16 cellular contexts compared by ENCODE assay signal in genomic region chr12:69204191-69204590, GRCh38. TPM values are rescaled to one million over a fixed set of nuclear protein-coding genes. Genes with fewer than 3 reads are reported as not detected.
A peak's percentile ranks its signal among the peaks of the same experiment; 100 is the strongest.
DNase-seq lines count a peak whose midpoint lies in the region; TF ChIP-seq lines count a peak whose summit lies in the region.
"Had no signal": no experiment of that assay in that cellular context is flagged by ENCODE, and none has a peak within 500 bp of the region (broad histone marks: within the 10 kb centered on the region; RNA-seq: fewer than 3 reads in every experiment).

No MANE protein-coding gene starts in this region.

- DNase-seq in PC-9 (peak; percentile 5 to 80), epithelial cell of esophagus (ENCODE audit: low read depth) (peak; percentile 48), trophoblast cell (peak; percentile 4 to 53), activated gamma-delta T cell (lab: John Stamatoyannopoulos, UW) (no peak), NCI-H748 treated with DMSO at 0.1 percent for 48 hours (lab: John Stamatoyannopoulos, UW) (no peak), T-helper 1 cell (no peak)
- DNase-seq: Caco-2; CD4-positive, CD25-positive, alpha-beta regulatory T cell; CD8-positive, alpha-beta T cell; DMS153; DND-41; GM23248; H7; HCEC 1CT had no signal

- H3K9me3 ChIP-seq in PC-9 (ENCODE audit: insufficient read depth, low read depth): no peaks in the 10 kb centered on the region
- peaks cover under 1% of the 10 kb centered on the region for H3K9me3 ChIP-seq in trophoblast cell (ENCODE audit: insufficient read depth, low read depth, low read length)

- H2BK5ac ChIP-seq in trophoblast cell (ENCODE audit: low read depth, low read length, poor library complexity): no peak overlapping the region

- no peak overlapping the region for H2AFZ ChIP-seq in PC-9
- no peak overlapping the region for H2AFZ ChIP-seq in trophoblast cell (ENCODE audit: insufficient read depth, low read length, poor library complexity)
- H2AFZ ChIP-seq: GM23248 had no signal

- no peak overlapping the region for H3K23ac ChIP-seq in trophoblast cell (ENCODE audit: low read length)

- no peak overlapping the region for H2BK120ac ChIP-seq in trophoblast cell (ENCODE audit: insufficient read depth, low read length, poor library complexity)

- H3K79me2 ChIP-seq in PC-9 (ENCODE audit: low read depth) (no peaks in the 10 kb centered on the region), trophoblast cell (ENCODE audit: control insufficient read depth, insufficient read depth, low read length, poor library complexity) (no peaks in the 10 kb centered on the region)

- H4K12ac ChIP-seq in trophoblast cell (ENCODE audit: low read depth, low read length): no peak overlapping the region

- peak overlapping the region; percentile 33; the same call in 1 of the 2 replicates for H3K27ac ChIP-seq in PC-9
- H3K27ac ChIP-seq in trophoblast cell (ENCODE audit: low read depth, low read length): no peak overlapping the region
- H3K27ac ChIP-seq: BLaER1, C4-2B, GM23248 had no signal

- H3K4me3 ChIP-seq in PC-9 (no peak overlapping the region), epithelial cell of esophagus (ENCODE audit: low read length) (no peak overlapping the region), trophoblast cell (ENCODE audit: low read depth, low read length) (no peak overlapping the region)
- H3K4me3 ChIP-seq: BLaER1, GM23248 had no signal

- H4K20me1 ChIP-seq in PC-9 (ENCODE audit: insufficient read depth): no peaks in the 10 kb centered on the region
- H4K20me1 ChIP-seq: BLaER1 had no signal

- H3K14ac ChIP-seq in trophoblast cell (ENCODE audit: low read length): no peak overlapping the region

- H3K9me2 ChIP-seq in PC-9 (ENCODE audit: insufficient read depth): no peaks in the 10 kb centered on the region

- TF ChIP-seq CTCF in PC-9 (conservative IDR thresholded peaks at IDR 0.05) (no peak), epithelial cell of esophagus (IDR thresholded peaks at IDR 0.05; ENCODE audit: insufficient read depth, low read depth, low read length, missing control alignments) (no peak)

- no peaks in the 10 kb centered on the region for H3K36me3 ChIP-seq in PC-9 (ENCODE audit: low read depth)
- no peaks in the 10 kb centered on the region for H3K36me3 ChIP-seq in trophoblast cell (ENCODE audit: control insufficient read depth in 1 of 2, insufficient read depth in 2 of 2, low read length in 2 of 2)

- no peak overlapping the region for H3K9ac ChIP-seq in trophoblast cell (ENCODE audit: low read length)
- H3K9ac ChIP-seq: BLaER1, GM23248 had no signal

- H3F3A ChIP-seq in PC-9 (ENCODE audit: insufficient read depth, low read depth): no peaks in the 10 kb centered on the region

- H2BK12ac ChIP-seq in trophoblast cell (ENCODE audit: low read length): no peak overlapping the region

- intact Hi-C loops in PC-9 (cut with micrococcal nuclease; ENCODE audit: unreplicated experiment): no loop called here

- H4K8ac ChIP-seq in trophoblast cell (ENCODE audit: low read depth, low read length): no peak overlapping the region

- BruUV-seq in PC-9 (replicated peaks; lab: Mats Ljungman, UMichigan): no TSS peak

- peaks cover 23% of the 10 kb centered on the region for H3K4me1 ChIP-seq in PC-9 (replicated peaks; ENCODE audit: insufficient read depth)
- H3K4me1 ChIP-seq in trophoblast cell (ENCODE audit: control insufficient read depth in 1 of 2, insufficient read depth in 2 of 2, low read length in 2 of 2): no peaks in the 10 kb centered on the region
- H3K4me1 ChIP-seq: Caco-2 had no signal

- CTCF ChIA-PET in PC-9 (lab: Charles Lee): no interaction called here

- H4K91ac ChIP-seq in trophoblast cell (ENCODE audit: low read depth, low read length): no peak overlapping the region

- WGBS in trophoblast cell (ENCODE audit: extremely low coverage, insufficient coverage, insufficient read length): no CpG with 5 or more reads among the region's 4 CpGs

- H2AK5ac ChIP-seq in trophoblast cell (ENCODE audit: low read length): no peak overlapping the region

- POLR2A ChIA-PET in PC-9 (lab: Charles Lee; ENCODE audit: unreplicated experiment): no interaction called here

- H3K4me2 ChIP-seq in PC-9 (peak overlapping the region; percentile 29), trophoblast cell (ENCODE audit: low read length) (no peak overlapping the region)
- H3K4me2 ChIP-seq: BLaER1 had no signal

- no peaks in the 10 kb centered on the region for H3K79me1 ChIP-seq in trophoblast cell (ENCODE audit: low read length)

- no peak overlapping the region for H3K4ac ChIP-seq in trophoblast cell (ENCODE audit: low read depth, low read length)

- H3K18ac ChIP-seq in trophoblast cell (ENCODE audit: low read length): no peak overlapping the region

- H3K27me3 ChIP-seq in PC-9 (ENCODE audit: insufficient read depth, low read depth): no peaks in the 10 kb centered on the region
- H3K27me3 ChIP-seq in trophoblast cell (ENCODE audit: insufficient read depth, low read length): no peaks in the 10 kb centered on the region
- H3K27me3 ChIP-seq: BLaER1 had no signal

RNA-seq across cellular contexts. Expression of gene CPSF6, which starts 35.2 kb away (rescaled TPM):
- 56.8 and 77.9 TPM in 2 replicates for total RNA-seq in PC-9 (2021)
- polyA plus RNA-seq in trophoblast cell (2013): 48.6 and 50.7 TPM in 2 replicates

Comparison
In these comparisons a context has a peak if more than half of its experiments do, and no peak if none do; other contexts are left out.
1. DNase-seq: peak in PC-9 (2 of 2), epithelial cell of esophagus (single experiment) and trophoblast cell (2 of 2); none in activated gamma-delta T cell (single experiment), NCI-H748 treated with DMSO at 0.1 percent for 48 hours (single experiment) and T-helper 1 cell (0 of 5).